In the genomic region with DNA sequence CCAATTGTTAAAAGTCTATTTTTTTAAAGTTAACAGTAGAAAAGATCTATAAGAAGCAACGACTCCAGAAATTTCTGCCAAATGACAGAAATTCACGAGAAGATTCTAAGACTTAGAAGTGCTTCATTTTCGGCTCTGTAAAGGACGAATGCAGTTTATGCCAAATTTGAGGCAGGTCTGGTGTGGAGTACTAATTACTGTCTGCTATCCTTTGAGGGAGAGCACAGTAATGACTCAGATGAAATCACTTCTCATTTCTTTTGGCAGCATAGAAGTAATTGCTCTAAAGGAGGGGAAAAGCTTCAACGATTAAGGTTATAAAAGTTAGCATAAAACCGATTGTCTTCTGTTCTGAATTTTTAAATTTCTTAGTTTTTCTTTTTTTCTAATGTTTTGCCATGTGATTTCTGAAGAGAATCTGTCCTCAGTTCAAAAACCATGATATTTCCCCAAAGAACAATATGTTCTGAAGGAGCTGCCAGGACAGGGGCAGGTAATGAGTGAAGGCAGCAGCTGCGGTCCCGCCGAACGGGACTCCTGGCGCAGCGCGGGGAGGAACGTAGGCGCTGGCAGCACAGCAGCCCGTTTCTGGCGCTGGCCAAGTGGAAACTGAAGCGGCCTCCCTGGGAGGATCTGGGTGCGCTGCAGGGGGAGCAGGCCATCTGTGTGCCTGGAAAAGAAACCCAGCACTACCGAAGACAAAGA, we compare ENCODE assay signal across 8 cellular contexts. TPM values are rescaled to one million over a fixed set of nuclear protein-coding genes. Genes with fewer than 3 reads are reported as not detected.
DNase-seq lines count a peak whose midpoint lies in the region; FAIRE-seq lines count a peak whose summit lies in the region.

No MANE protein-coding gene starts in this region.

- peak; percentile 47 for DNase-seq in AG20443 (ENCODE audit: low spot score)
- DNase-seq in NCI-H2171 treated with DMSO at 0.1 percent for 48 hours (lab: John Stamatoyannopoulos, UW): peak; percentile 91
- peak; percentile 48 for DNase-seq in cerebellar cortex (ENCODE audit: low spot score)
- DNase-seq in medulla oblongata (ENCODE audit: extremely low spot score): peak; percentile 21
- DNase-seq in HTR-8/SVneo (ENCODE audit: insufficient read length, low spot score): no peak
- no peak for DNase-seq in NCI-H226
- DNase-seq in H4 (ENCODE audit: low spot score): no peak
- no peak for DNase-seq in NCI-H1930 (lab: John Stamatoyannopoulos, UW)

- no peak for FAIRE-seq in HTR-8/SVneo (lab: Jason Lieb, UNC)

RNA-seq across cellular contexts. Expression of a gene that starts 11.5 kb away (rescaled TPM):
- not detected in 2 replicates for total RNA-seq in H4 (2014; rRNA removed; shearing (Covaris generic))

RNA-seq across cellular contexts. Expression of a gene that starts 22.4 kb away (rescaled TPM):
- 31.9 and 42.2 TPM in 2 replicates for total RNA-seq in H4 (2014; rRNA removed; shearing (Covaris generic))

Comparison
In these comparisons a context has a peak if more than half of its experiments do, and no peak if none do; other contexts are left out.
1. DNase-seq: peak in AG20443 (single experiment), NCI-H2171 treated with DMSO at 0.1 percent for 48 hours (single experiment), cerebellar cortex (single experiment) and medulla oblongata (single experiment); none in HTR-8/SVneo (single experiment), NCI-H226 (single experiment), H4 (single experiment) and NCI-H1930 (0 of 2).